Comparison of ENCODE assay signal across 8 cellular contexts in the genomic region with DNA sequence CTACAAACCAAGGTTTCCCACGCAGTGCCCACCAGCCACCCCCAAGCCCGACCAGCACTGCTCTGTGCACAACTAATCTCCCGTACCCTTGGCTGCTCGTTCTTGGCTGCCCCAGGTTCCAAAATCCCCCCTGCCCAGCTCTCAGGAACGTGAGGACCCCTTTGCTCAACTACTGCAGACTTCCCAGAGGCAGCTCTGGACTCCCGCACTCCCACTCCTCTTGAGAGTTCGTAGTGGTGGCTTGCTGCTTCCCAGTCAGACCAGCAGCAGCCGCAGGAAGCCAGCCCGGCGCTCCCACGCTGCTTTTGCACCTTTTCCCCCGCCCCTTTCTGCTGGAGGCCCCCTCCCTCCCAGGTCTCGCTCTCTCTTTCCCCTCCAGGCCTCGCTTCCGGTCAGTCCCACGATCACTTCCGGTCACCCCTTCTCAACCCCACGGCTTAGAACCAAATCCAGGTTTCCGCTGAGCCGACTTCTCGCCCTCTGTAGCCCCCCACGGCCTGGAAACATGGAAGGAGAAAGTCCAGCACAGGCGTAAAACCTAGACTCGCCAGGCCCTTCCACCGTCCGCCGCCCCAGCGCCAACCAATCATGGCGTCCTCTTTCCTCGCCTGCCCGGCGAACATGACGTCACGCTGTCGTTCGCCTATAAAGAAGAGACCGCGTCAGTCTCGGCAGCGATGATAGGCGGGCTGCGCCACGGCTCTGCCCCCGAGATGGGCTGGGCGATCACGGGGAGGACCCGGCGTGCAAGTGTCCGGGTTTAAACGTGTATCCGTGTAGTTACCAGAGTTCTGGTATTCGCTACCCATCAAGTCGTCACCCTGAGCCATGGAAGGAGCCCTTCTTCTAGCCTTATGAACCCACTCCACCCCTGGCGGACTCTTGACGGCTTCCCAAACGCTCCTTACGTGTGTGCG. TPM values are rescaled to one million over a fixed set of nuclear protein-coding genes. Genes with fewer than 3 reads are reported as not detected.
DNase-seq lines count a peak whose midpoint lies in the region; ATAC-seq and TF ChIP-seq lines count a peak whose summit lies in the region.

Gene TFCP2, minus strand, starts transcription at position 621 of the 917 bp plus-strand sequence. CDS start 713 bp downstream, outside the sequence.

- H3K36me3 ChIP-seq in Peyer's patch (no peaks in the 10 kb centered on the region), muscle layer of colon (ENCODE audit: insufficient read depth, low read length) (no peaks in the 10 kb centered on the region)

- no peak for TF ChIP-seq RAD21 in Ishikawa (IDR thresholded peaks at IDR 0.05; ENCODE audit: low read depth)

- DNase-seq in DMS153 treated with DMSO at 0.1 percent for 48 hours (lab: John Stamatoyannopoulos, UW; ENCODE audit: unreplicated experiment) (peak; percentile 82), Peyer's patch (peak; percentile 97 to 99 (median 97))
- peak; percentile 93 to 94 for DNase-seq in activated T-cell treated with anti-CD3 and anti-CD28 coated beads, Interleukin-2, amount 50 U/mL, for 48 hours
- DNase-seq in stimulated activated CD8-positive, alpha-beta memory T cell treated with anti-CD3 and anti-CD28 coated beads, Interleukin-7, amount 100 ng/mL, for 1 hour (ENCODE audit: low read depth in 2 of 2) = peak; percentile 85 to 88

- H3K9me3 ChIP-seq in Peyer's patch = no peaks in the 10 kb centered on the region
- no peaks in the 10 kb centered on the region for H3K9me3 ChIP-seq in muscle layer of colon (ENCODE audit: low read length)

- ATAC-seq in GM21619 (IDR thresholded peaks at IDR 0.05; ENCODE audit: unreplicated experiment) (peak; percentile 91), esophagus mucosa (peak; percentile 98)

- no peak for TF ChIP-seq CTCF in Peyer's patch (IDR thresholded peaks at IDR 0.05)

- peak within 1 kb of the TSS; percentile 71 to 79 (median 76) for H3K4me3 ChIP-seq in Peyer's patch
- H3K4me3 ChIP-seq in muscle layer of colon (ENCODE audit: low read depth in 1 of 2, low read length in 2 of 2) = peak within 1 kb of the TSS; percentile 73 to 100

- H3K9ac ChIP-seq in muscle layer of colon (ENCODE audit: low read length) = peak within 1 kb of the TSS; percentile 98

- H3K4me1 ChIP-seq in Peyer's patch = peaks cover 0 to 17% (median 10%) of the 10 kb centered on the region in 4 donors
- H3K4me1 ChIP-seq in muscle layer of colon (ENCODE audit: insufficient read depth, low read length) = no peaks in the 10 kb centered on the region

- H3K27ac ChIP-seq in Peyer's patch (peak within 1 kb of the TSS; percentile 90 to 97 (median 94)), muscle layer of colon (ENCODE audit: low read depth, low read length) (peak within 1 kb of the TSS; percentile 97)

- H3K27me3 ChIP-seq in Peyer's patch = no peaks in the 10 kb centered on the region
- no peaks in the 10 kb centered on the region for H3K27me3 ChIP-seq in muscle layer of colon (ENCODE audit: control insufficient read depth in 1 of 2, insufficient read depth in 2 of 2, low read length in 2 of 2)

- TF ChIP-seq EP300 in Ishikawa (IDR thresholded peaks at IDR 0.05; ENCODE audit: borderline replicate concordance) = no peak

- peak; percentile 52 to 78 for TF ChIP-seq POLR2A in Peyer's patch (IDR thresholded peaks at IDR 0.05)

TF ChIP-seq in Ishikawa, 13 proteins besides CTCF, POLR2A, EP300 and RAD21:
- 0 out of 2 replicates have a peak, but pooled peaks have one; percentile 8 for TF ChIP-seq TCF12 (IDR thresholded peaks at IDR 0.05; ENCODE audit: low read depth)
- peak; percentile 96 for TF ChIP-seq CREB1 (IDR thresholded peaks at IDR 0.05; ENCODE audit: low read depth)
- peak; percentile 70 for TF ChIP-seq MAX (IDR thresholded peaks at IDR 0.05)
- TF ChIP-seq TEAD4 (IDR thresholded peaks at IDR 0.05) = no peak
- peak; percentile 84 for TF ChIP-seq ZBTB7A (IDR thresholded peaks at IDR 0.05; ENCODE audit: low read depth)
- TF ChIP-seq FOXM1 (IDR thresholded peaks at IDR 0.05; ENCODE audit: borderline replicate concordance, low read depth) = no peak; the same call in 1 of the 2 replicates
- peak; percentile 83 for TF ChIP-seq TAF1 (IDR thresholded peaks at IDR 0.05; ENCODE audit: low read depth)
- no peak; the same call in 1 of the 2 replicates for TF ChIP-seq EGR1 (IDR thresholded peaks at IDR 0.05)
- peak; percentile 91 for TF ChIP-seq YY1 (IDR thresholded peaks at IDR 0.05; ENCODE audit: low read depth)
- no peak for TF ChIP-seq NFIC (IDR thresholded peaks at IDR 0.05)
- TF ChIP-seq CEBPB (IDR thresholded peaks at IDR 0.05) = no peak
- TF ChIP-seq REST (IDR thresholded peaks at IDR 0.05; ENCODE audit: low read depth) = no peak
- TF ChIP-seq USF1 (IDR thresholded peaks at IDR 0.05) = peak; percentile 58; the same call in 1 of the 2 replicates

RNA-seq across cellular contexts. Expression of gene TFCP2, which starts in this region (rescaled TPM):
- 10 to 100 TPM; 14.9 to 35.5 (median 19.4) TPM for total RNA-seq in Peyer's patch
- 19.0 TPM for total RNA-seq in esophagus mucosa

Comparison
In these comparisons a context has a peak if more than half of its experiments do, and no peak if none do; other contexts are left out.
1. Peak in every context shown above with its lines: DNase-seq, ATAC-seq, H3K4me3 ChIP-seq and H3K27ac ChIP-seq.